ENCODE assay signal across 23 cellular contexts in genomic region chr2:20669609-20670314, GRCh38. TPM values are rescaled to one million over a fixed set of nuclear protein-coding genes. Genes with fewer than 3 reads are reported as not detected.
DNase-seq lines count a peak whose midpoint lies in the region; ATAC-seq and TF ChIP-seq lines count a peak whose summit lies in the region.
"Had no signal": no experiment of that assay in that cellular context is flagged by ENCODE, and none has a peak within 500 bp of the region (broad histone marks: within the 10 kb centered on the region; RNA-seq: fewer than 3 reads in every experiment).

No MANE protein-coding gene starts in this region.

- no peaks in the 10 kb centered on the region for H3K36me3 ChIP-seq in H7 (replicated peaks; ENCODE audit: control insufficient read depth, insufficient read depth, low read length)
- H3K36me3 ChIP-seq: colonic mucosa, heart left ventricle, transverse colon had no signal

- H3K27ac Mint-ChIP-seq in brain (peak overlapping the region in 2 of 5 experiments; percentile 28 to 66), mesothelial cell of epicardium (no peak overlapping the region)
- H3K27ac Mint-ChIP-seq in stimulated activated naive B cell treated with anti-CD40 and anti-IgM and Interleukin-4, amounts not matched to agents 10 μg/mL and 1 μg/mL and 100 μg/mL, for 72 hours = peak overlapping the region; percentile 37
- H3K27ac Mint-ChIP-seq: activated CD4-positive, alpha-beta T cell treated with anti-CD3 and anti-CD28 coated beads, Interleukin-2, amount 10 ng/mL, durations not matched to agents 7 days and 5 days; activated naive CD8-positive, alpha-beta T cell treated with anti-CD3 and anti-CD28 coated beads, Interleukin-2, amount 10 ng/mL, durations not matched to agents 7 days and 5 days; HFFc6; natural killer cell treated with Interleukin-12 subunit alpha and Interleukin-12 subunit beta and Interleukin-15 and Interleukin-18, amount 100 ng/mL, for 72 hours; stimulated activated naive CD8-positive, alpha-beta T cell treated with anti-CD3 and anti-CD28 coated beads, Interleukin-15, Interleukin-2, amounts not matched to agents 100 ng/mL and 50 ng/mL, for 24 hours had no signal

- H3K4me3 ChIP-seq in H7 (ENCODE audit: insufficient read depth, low read depth, low read length) = no peak overlapping the region
- H3K4me3 ChIP-seq: colonic mucosa, lung, transverse colon had no signal

- TF ChIP-seq CTCF in brain (conservative IDR thresholded peaks at IDR 0.05) (no peak), mesothelial cell of epicardium (IDR thresholded peaks at IDR 0.05; ENCODE audit: unreplicated experiment) (no peak)

- H3K27me3 ChIP-seq in H7 (ENCODE audit: control insufficient read depth, insufficient read depth, low read length) = peaks cover 80% of the 10 kb centered on the region

- DNase-seq in H7 (peak; percentile 75), mesothelial cell of epicardium (ENCODE audit: low spot score in 2 of 2, unreplicated experiment in 2 of 2) (no peak), NCI-H774 (lab: John Stamatoyannopoulos, UW) (no peak)
- no peak for DNase-seq in stimulated activated naive B cell treated with anti-CD40 and anti-IgM and Interleukin-4, amounts not matched to agents 10 μg/mL and 1 μg/mL and 100 μg/mL, for 72 hours
- no peak for DNase-seq in stimulated activated naive CD8-positive, alpha-beta T cell treated with anti-CD3 and anti-CD28 coated beads, Interleukin-15, Interleukin-2, amounts not matched to agents 100 U/mL and 50 U/mL, for 24 hours
- no peak for DNase-seq in stimulated activated CD4-positive, alpha-beta T cell treated with anti-CD3 and anti-CD28 coated beads, Interleukin-2, amount 100 ng/mL, for 48 hours
- DNase-seq: activated CD4-positive, alpha-beta T cell treated with anti-CD3 and anti-CD28 coated beads, Interleukin-2, amount 10 ng/mL, durations not matched to agents 7 days and 5 days; activated naive CD8-positive, alpha-beta T cell treated with anti-CD3 and anti-CD28 coated beads, Interleukin-2, amount 10 ng/mL, durations not matched to agents 7 days and 5 days; colonic mucosa; DMS79 treated with DMSO at 0.1 percent for 48 hours; heart left ventricle; HFFc6; NCI-H1694; NCI-H82; psoas muscle; Right ventricle myocardium superior; stimulated activated CD4-positive, alpha-beta T cell treated with anti-CD3 and anti-CD28 coated beads, Interleukin-1b, Interleukin-23, amount 100 ng/mL, for 48 hours; transverse colon had no signal

- H3K4me3 Mint-ChIP-seq in brain = peak overlapping the region in 3 of 5 experiments; percentile 10 to 76 (median 62)
- H3K4me3 Mint-ChIP-seq in mesothelial cell of epicardium = peak overlapping the region; percentile 43
- H3K4me3 Mint-ChIP-seq in stimulated activated naive B cell treated with anti-CD40 and anti-IgM and Interleukin-4, amounts not matched to agents 10 μg/mL and 1 μg/mL and 100 μg/mL, for 72 hours = peak overlapping the region; percentile 29 to 50
- H3K4me3 Mint-ChIP-seq: activated CD4-positive, alpha-beta T cell treated with anti-CD3 and anti-CD28 coated beads, Interleukin-2, amount 10 ng/mL, durations not matched to agents 7 days and 5 days; activated naive CD8-positive, alpha-beta T cell treated with anti-CD3 and anti-CD28 coated beads, Interleukin-2, amount 10 ng/mL, durations not matched to agents 7 days and 5 days; HFFc6; natural killer cell treated with Interleukin-12 subunit alpha and Interleukin-12 subunit beta and Interleukin-15 and Interleukin-18, amount 100 ng/mL, for 72 hours; stimulated activated naive CD8-positive, alpha-beta T cell treated with anti-CD3 and anti-CD28 coated beads, Interleukin-15, Interleukin-2, amounts not matched to agents 100 ng/mL and 50 ng/mL, for 24 hours had no signal

- H3K36me3 Mint-ChIP-seq in brain = no peaks in the 10 kb centered on the region
- no peaks in the 10 kb centered on the region for H3K36me3 Mint-ChIP-seq in mesothelial cell of epicardium
- peaks cover 0 to 3% of the 10 kb centered on the region in 2 donors for H3K36me3 Mint-ChIP-seq in stimulated activated naive B cell treated with anti-CD40 and anti-IgM and Interleukin-4, amounts not matched to agents 10 μg/mL and 1 μg/mL and 100 μg/mL, for 72 hours
- H3K36me3 Mint-ChIP-seq: activated naive CD8-positive, alpha-beta T cell treated with anti-CD3 and anti-CD28 coated beads, Interleukin-2, amount 10 ng/mL, durations not matched to agents 7 days and 5 days; natural killer cell treated with Interleukin-12 subunit alpha and Interleukin-12 subunit beta and Interleukin-15 and Interleukin-18, amount 100 ng/mL, for 72 hours; T-cell had no signal

- H3K27me3 Mint-ChIP-seq in brain = peaks cover 95% of the 10 kb centered on the region
- peaks cover 94% of the 10 kb centered on the region for H3K27me3 Mint-ChIP-seq in mesothelial cell of epicardium (ENCODE audit: low read depth)
- peaks cover 50 to 79% of the 10 kb centered on the region in 2 donors for H3K27me3 Mint-ChIP-seq in stimulated activated naive B cell treated with anti-CD40 and anti-IgM and Interleukin-4, amounts not matched to agents 10 μg/mL and 1 μg/mL and 100 μg/mL, for 72 hours

- ATAC-seq in stimulated activated naive B cell treated with anti-CD40 and anti-IgM and Interleukin-4, amounts not matched to agents 10 μg/mL and 1 μg/mL and 100 μg/mL, for 72 hours (replicated peaks) = no peak
- no peak for ATAC-seq in stimulated activated naive CD8-positive, alpha-beta T cell treated with anti-CD3 and anti-CD28 coated beads, Interleukin-15, Interleukin-2, amounts not matched to agents 100 U/mL and 50 U/mL, for 24 hours
- ATAC-seq: heart left ventricle; natural killer cell treated with Interleukin-12 subunit alpha and Interleukin-12 subunit beta and Interleukin-15 and Interleukin-18, amount 100 ng/mL, for 72 hours; psoas muscle; T-cell had no signal

- H3K9me3 Mint-ChIP-seq in brain (peaks cover 0 to 7% (median 0%) of the 10 kb centered on the region in 5 experiments), mesothelial cell of epicardium (no peaks in the 10 kb centered on the region)
- H3K9me3 Mint-ChIP-seq in stimulated activated naive B cell treated with anti-CD40 and anti-IgM and Interleukin-4, amounts not matched to agents 10 μg/mL and 1 μg/mL and 100 μg/mL, for 72 hours = no peaks in the 10 kb centered on the region
- H3K9me3 Mint-ChIP-seq: activated CD4-positive, alpha-beta T cell treated with anti-CD3 and anti-CD28 coated beads, Interleukin-2, amount 10 ng/mL, durations not matched to agents 7 days and 5 days; activated naive CD8-positive, alpha-beta T cell treated with anti-CD3 and anti-CD28 coated beads, Interleukin-2, amount 10 ng/mL, durations not matched to agents 7 days and 5 days; HFFc6; natural killer cell treated with Interleukin-12 subunit alpha and Interleukin-12 subunit beta and Interleukin-15 and Interleukin-18, amount 100 ng/mL, for 72 hours; stimulated activated naive CD8-positive, alpha-beta T cell treated with anti-CD3 and anti-CD28 coated beads, Interleukin-15, Interleukin-2, amounts not matched to agents 100 ng/mL and 50 ng/mL, for 24 hours; T-cell had no signal

- H3K4me1 Mint-ChIP-seq in brain = peaks cover 31% of the 10 kb centered on the region
- H3K4me1 Mint-ChIP-seq in mesothelial cell of epicardium = peaks cover 21% of the 10 kb centered on the region
- peaks cover 39 to 72% of the 10 kb centered on the region in 2 donors for H3K4me1 Mint-ChIP-seq in stimulated activated naive B cell treated with anti-CD40 and anti-IgM and Interleukin-4, amounts not matched to agents 10 μg/mL and 1 μg/mL and 100 μg/mL, for 72 hours

RNA-seq across cellular contexts. Expression of gene GDF7, which starts 2.8 kb away (rescaled TPM):
- 1.4 TPM in 2 replicates for total RNA-seq in H7 (2014; rRNA removed; shearing (Covaris generic))
- 0.10 TPM for polyA plus RNA-seq in brain (ENCODE audit: insufficient read depth, low read depth, low replicate concordance)
- 3.0 to 3.2 TPM (median 3.1 TPM) in 3 replicates for total RNA-seq in mesothelial cell of epicardium
- total RNA-seq: activated CD4-positive, alpha-beta T cell treated with anti-CD3 and anti-CD28 coated beads, Interleukin-2, amount 10 ng/mL, durations not matched to agents 7 days and 5 days; activated naive CD8-positive, alpha-beta T cell treated with anti-CD3 and anti-CD28 coated beads, Interleukin-2, amount 10 ng/mL, durations not matched to agents 7 days and 5 days had no signal

RNA-seq across cellular contexts. Expression of gene HS1BP3, which starts 18.9 kb away (rescaled TPM):
- total RNA-seq in H7 (2014; rRNA removed; shearing (Covaris generic)) = 30.2 and 41.3 TPM in 2 replicates
- polyA plus RNA-seq in brain (ENCODE audit: insufficient read depth, low read depth, low replicate concordance) = 46.7 TPM
- total RNA-seq in mesothelial cell of epicardium = 14.3 to 16.5 TPM (median 14.6 TPM) in 3 replicates
